17 cellular contexts compared by ENCODE assay signal in genomic region chr17:81583589-81584337, GRCh38. TPM values are rescaled to one million over a fixed set of nuclear protein-coding genes. Genes with fewer than 3 reads are reported as not detected.
DNase-seq lines count a peak whose midpoint lies in the region; TF ChIP-seq lines count a peak whose summit lies in the region.
"Had no signal": no experiment of that assay in that cellular context is flagged by ENCODE, and none has a peak within 500 bp of the region (broad histone marks: within the 10 kb centered on the region; RNA-seq: fewer than 3 reads in every experiment).

No MANE protein-coding gene starts in this region.

- DNase-seq in NCI-H526 treated with DMSO at 0.1 percent for 48 hours (lab: John Stamatoyannopoulos, UW) (peak; percentile 20), dermis blood vessel endothelial cell (peak; percentile 21), smooth muscle cell of the brain vasculature (ENCODE audit: low read depth, low spot score) (peak; percentile 67), NCI-H1092 treated with DMSO at 0.1 percent for 48 hours (lab: John Stamatoyannopoulos, UW) (no peak), GM19238 (ENCODE audit: insufficient read length, low spot score) (no peak), dedifferentiated amniotic fluid mesenchymal stem cell (ENCODE audit: extremely low spot score) (no peak)
- DNase-seq: activated CD4-positive, alpha-beta T cell treated with anti-CD3 and anti-CD28 coated beads for 1 hour; activated CD8-positive, alpha-beta memory T cell treated with anti-CD3 and anti-CD28 coated beads, Interleukin-2, amount 10 ng/mL, durations not matched to agents 7 days and 5 days; activated effector memory CD4-positive, alpha-beta T cell treated with anti-CD3 and anti-CD28 coated beads, Interleukin-2, amount 50 U/mL, for 16 hours; DMS79 treated with DMSO at 0.1 percent for 48 hours; endodermal cell; NCI-H524 treated with DMSO at 0.1 percent for 48 hours; stimulated activated CD4-positive, alpha-beta T cell treated with anti-CD3 and anti-CD28 coated beads, Interleukin-4, amount 100 ng/mL, for 1 hour had no signal

- peak overlapping the region; percentile 72 for H3K27ac ChIP-seq in HEK293 (ENCODE audit: extremely low read depth, low read depth, low read length)
- H3K27ac ChIP-seq: hepatocyte, skin epidermis, suprapubic skin had no signal

- POLR2A ChIA-PET in HEK293 (lab: Yijun Ruan, JAX): interaction anchor here (1.0 to 2.1 kb wide), 5 partner anchors 14 to 75 kb away, joined by 4 to 11 read pairs (median 5); no protein-coding TSS in a partner anchor

- H3K9me3 ChIP-seq in HEK293 (ENCODE audit: control insufficient read depth, insufficient read depth, low read depth, low read length): no peaks in the 10 kb centered on the region
- H3K9me3 ChIP-seq: suprapubic skin had no signal

- peaks cover 48 to 93% of the 10 kb centered on the region in 2 experiments for H3K36me3 ChIP-seq in HEK293 (ENCODE audit: control insufficient read depth in 2 of 2, insufficient read depth in 1 of 2, low read length in 2 of 2)

- CTCF ChIA-PET in HEK293 (lab: Yijun Ruan, JAX): interaction anchor here (0.6 to 2.0 kb wide), 6 partner anchors 18 to 628 kb away, joined by 3 to 14 read pairs (median 4); partner anchors contain the start of gene FAAP100

- no peak overlapping the region for H3K4me3 ChIP-seq in HEK293 (ENCODE audit: low read depth, low read length)
- H3K4me3 ChIP-seq: hepatocyte, skin epidermis, suprapubic skin had no signal

- peaks cover 16% of the 10 kb centered on the region for H3K4me1 ChIP-seq in HEK293 (ENCODE audit: control insufficient read depth, insufficient read depth, low read length)
- H3K4me1 ChIP-seq: suprapubic skin had no signal

- TF ChIP-seq CTCF in HEK293 (tag by site-specific recombination; IDR thresholded peaks at IDR 0.05): no peak

TF ChIP-seq in HEK293, 187 proteins besides CTCF, POLR2A, EP300 and RAD21 (continues in another document):
- TF ChIP-seq ZBTB1 (tag by site-specific recombination; IDR thresholded peaks at IDR 0.05) (peak; percentile 69), KLF16 (tag by site-specific recombination; IDR thresholded peaks at IDR 0.05) (no peak), ZNF76 (tag by site-specific recombination; IDR thresholded peaks at IDR 0.05; ENCODE audit: borderline replicate concordance, low read depth) (0 out of 2 replicates have a peak, but pooled peaks have one; percentile 24), SP2 (tag by site-specific recombination; IDR thresholded peaks at IDR 0.05) (no peak; the same call in 1 of the 2 replicates), GLIS1 (tag by site-specific recombination; IDR thresholded peaks at IDR 0.05) (peak; percentile 92), ZNF2 (tag by site-specific recombination; IDR thresholded peaks at IDR 0.05) (peak; percentile 73), ZNF639 (tag by site-specific recombination; IDR thresholded peaks at IDR 0.05) (peak; percentile 96), ZNF473 (tag by site-specific recombination; IDR thresholded peaks at IDR 0.05) (no peak), GLI2 (tag by site-specific recombination; IDR thresholded peaks at IDR 0.05; ENCODE audit: borderline replicate concordance, low read depth) (peak; percentile 97), ZNF561 (tag by site-specific recombination; IDR thresholded peaks at IDR 0.05; ENCODE audit: borderline replicate concordance) (peak; percentile 88), ZNF112 (tag by site-specific recombination; IDR thresholded peaks at IDR 0.05) (no peak), ZNF626 (tag by site-specific recombination; IDR thresholded peaks at IDR 0.05) (no peak), ZSCAN16 (tag by site-specific recombination; IDR thresholded peaks at IDR 0.05) (0 out of 2 replicates have a peak, but pooled peaks have one; percentile 57), PRDM10 (tag by site-specific recombination; IDR thresholded peaks at IDR 0.05) (peak; percentile 40; the same call in 1 of the 2 replicates), ZBTB6 (tag by site-specific recombination; IDR thresholded peaks at IDR 0.05) (0 out of 2 replicates have a peak, but pooled peaks have one; percentile 35), ZNF155 (tag by site-specific recombination; IDR thresholded peaks at IDR 0.05) (no peak), ZBTB44 (tag by site-specific recombination; IDR thresholded peaks at IDR 0.05) (peak; percentile 95), ZNF776 (tag by site-specific recombination; IDR thresholded peaks at IDR 0.05; ENCODE audit: borderline replicate concordance) (no peak), ZNF596 (tag by site-specific recombination; IDR thresholded peaks at IDR 0.05) (peak; percentile 73; the same call in 1 of the 2 replicates), TRIM28 (IDR thresholded peaks at IDR 0.05; ENCODE audit: borderline replicate concordance, low read length) (no peak), ZNF202 (tag by site-specific recombination; IDR thresholded peaks at IDR 0.05; ENCODE audit: borderline replicate concordance) (no peak), ZNF354C (tag by site-specific recombination; IDR thresholded peaks at IDR 0.05; ENCODE audit: borderline replicate concordance, low read depth) (no peak), ZNF37A (tag by site-specific recombination; IDR thresholded peaks at IDR 0.05) (no peak), ZNF549 (tag by site-specific recombination; IDR thresholded peaks at IDR 0.05) (no peak), SP3 (tag by site-specific recombination; IDR thresholded peaks at IDR 0.05) (peak; percentile 46), BCL11A (tag by site-specific recombination; IDR thresholded peaks at IDR 0.05; ENCODE audit: low read depth) (peak; percentile 86; the same call in 1 of the 2 replicates), IKZF3 (tag by site-specific recombination; IDR thresholded peaks at IDR 0.05) (peak; percentile 34; the same call in 1 of the 2 replicates), OSR2 (tag by site-specific recombination; IDR thresholded peaks at IDR 0.05) (peak; percentile 97)

RNA-seq across cellular contexts. Expression of gene FAAP100, which starts 31.6 kb away (rescaled TPM):
- total RNA-seq in dermis blood vessel endothelial cell: 26.0 and 27.1 TPM in 2 replicates

RNA-seq across cellular contexts. Expression of gene NPLOC4, which starts 53.1 kb away (rescaled TPM):
- 83.9 and 124 TPM in 2 replicates for total RNA-seq in dermis blood vessel endothelial cell

RNA-seq across cellular contexts. Expression of gene TSPAN10, which starts 53.2 kb away (rescaled TPM):
- total RNA-seq in dermis blood vessel endothelial cell: 0.68 and 1.3 TPM in 2 replicates

RNA-seq across cellular contexts. Expression of gene FSCN2, which starts 55.6 kb away (rescaled TPM):
- 0.42 and 1.0 TPM in 2 replicates for total RNA-seq in dermis blood vessel endothelial cell

Comparison
In these comparisons a context has a peak if more than half of its experiments do, and no peak if none do; other contexts are left out.
1. DNase-seq: peak in NCI-H526 treated with DMSO at 0.1 percent for 48 hours (single experiment), dermis blood vessel endothelial cell (single experiment) and smooth muscle cell of the brain vasculature (single experiment); none in NCI-H1092 treated with DMSO at 0.1 percent for 48 hours (single experiment), GM19238 (single experiment) and dedifferentiated amniotic fluid mesenchymal stem cell (single experiment).